In genomic region chr4:182427530-182427929, GRCh38 we compare ENCODE assay signal across 17 cellular contexts.
A peak's percentile ranks its signal among the peaks of the same experiment; 100 is the strongest.
DNase-seq lines count a peak whose midpoint lies in the region; ATAC-seq and TF ChIP-seq lines count a peak whose summit lies in the region.
"Had no signal": no experiment of that assay in that cellular context is flagged by ENCODE, and none has a peak within 500 bp of the region (broad histone marks: within the 10 kb centered on the region; RNA-seq: fewer than 3 reads in every experiment).

No MANE protein-coding gene starts in this region.

- in situ Hi-C loops in astrocyte of the spinal cord (cut with HindIII; ENCODE audit: low sequenced_read_pairs), result no loop called here

- TF ChIP-seq CTCF in astrocyte of the spinal cord (IDR thresholded peaks at IDR 0.05; ENCODE audit: low read depth, low read length) (no peak), retinal pigment epithelial cell (conservative IDR thresholded peaks at IDR 0.05; ENCODE audit: low read depth, low read length) (no peak)

- ATAC-seq in GM18867 (IDR thresholded peaks at IDR 0.05; ENCODE audit: unreplicated experiment) (no peak), HG03442 (IDR thresholded peaks at IDR 0.05; ENCODE audit: unreplicated experiment) (no peak)
- ATAC-seq: PC-3 had no signal

- H3K4me3 ChIP-seq in astrocyte of the spinal cord (ENCODE audit: low read depth, low read length) (no peak overlapping the region), retinal pigment epithelial cell (ENCODE audit: low read length) (no peak overlapping the region)
- H3K4me3 ChIP-seq: BLaER1 had no signal

- DNase-seq in HCEC 1CT (peak; percentile 42), astrocyte of the spinal cord (ENCODE audit: low read depth, low spot score) (peak; percentile 31), fibroblast of peridontal ligament (ENCODE audit: extremely low read depth) (peak; percentile 54), retinal pigment epithelial cell (ENCODE audit: low read depth) (peak; percentile 44), 8988T (no peak)
- DNase-seq in stimulated activated naive CD4-positive, alpha-beta T cell (lab: John Stamatoyannopoulos, UW), result no peak
- DNase-seq: ACHN; CD8-positive, alpha-beta memory T cell; H9; NCI-H1694 treated with DMSO at 0.1 percent for 48 hours; NCI-H2171; NCI-H446 treated with DMSO at 0.1 percent for 48 hours; NCI-H748 treated with DMSO at 0.1 percent for 48 hours; PC-3 had no signal

Comparison
In these comparisons a context has a peak if more than half of its experiments do, and no peak if none do; other contexts are left out.
1. DNase-seq: peak in HCEC 1CT (single experiment), astrocyte of the spinal cord (single experiment), fibroblast of peridontal ligament (single experiment) and retinal pigment epithelial cell (single experiment); none in stimulated activated naive CD4-positive, alpha-beta T cell (0 of 6) and 8988T (single experiment).